12 cellular contexts compared by ENCODE assay signal in the genomic region with DNA sequence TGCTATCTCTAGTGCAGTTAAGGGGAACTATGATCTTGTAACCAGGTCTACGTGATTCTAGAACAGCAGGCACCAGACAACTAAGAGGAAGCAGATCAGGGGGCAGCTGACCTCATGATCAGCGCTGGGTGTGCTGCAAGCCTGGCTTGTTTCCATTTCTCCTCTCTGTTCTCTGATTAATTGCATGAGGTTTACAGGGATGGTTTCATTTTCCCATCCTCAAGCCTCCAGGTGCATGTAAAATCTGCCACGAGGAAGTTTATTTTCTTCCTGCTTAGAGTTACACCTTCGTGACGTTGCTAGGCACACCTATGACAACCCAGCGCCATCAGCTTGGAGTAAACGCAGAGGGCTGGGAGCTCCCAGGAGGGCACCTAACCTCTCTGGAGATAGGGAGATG. TPM values are rescaled to one million over a fixed set of nuclear protein-coding genes. Genes with fewer than 3 reads are reported as not detected.
DNase-seq lines count a peak whose midpoint lies in the region; ATAC-seq and TF ChIP-seq lines count a peak whose summit lies in the region.
"Had no signal": no experiment of that assay in that cellular context is flagged by ENCODE, and none has a peak within 500 bp of the region (broad histone marks: within the 10 kb centered on the region; RNA-seq: fewer than 3 reads in every experiment).

No MANE protein-coding gene starts in this region.

- in situ Hi-C loops in ACHN (cut with HindIII; ENCODE audit: low pct_ligation_motif_present, low pct_unique_long_range_greater_than_20kb, low sequenced_read_pairs) = no loop called here

- peak overlapping the region; percentile 83 for H3K27ac ChIP-seq in neutrophil

- H3K4me3 ChIP-seq in choroid plexus epithelial cell (ENCODE audit: low read depth, low read length) = no peak overlapping the region
- peak overlapping the region; percentile 28 to 49 for H3K4me3 ChIP-seq in neutrophil (ENCODE audit: low read depth in 1 of 2, low read length in 1 of 2)

- H3K36me3 ChIP-seq in neutrophil = no peaks in the 10 kb centered on the region

- no peak overlapping the region for H3K27ac Mint-ChIP-seq in Calu3 (ENCODE audit: unreplicated experiment)

- ATAC-seq in HG02678 (IDR thresholded peaks at IDR 0.05; ENCODE audit: unreplicated experiment) = no peak
- no peak for ATAC-seq in GM18498 (IDR thresholded peaks at IDR 0.05; ENCODE audit: unreplicated experiment)
- ATAC-seq: WTC11 had no signal

- TF ChIP-seq CTCF in Calu3 (IDR thresholded peaks at IDR 0.05; ENCODE audit: unreplicated experiment) (no peak), choroid plexus epithelial cell (conservative IDR thresholded peaks at IDR 0.05; ENCODE audit: low read depth, low read length) (no peak), neutrophil (IDR thresholded peaks at IDR 0.05) (no peak)

- DNase-seq in Calu3 = peak; percentile 15
- peak; percentile 79 for DNase-seq in NCI-H2196 (lab: John Stamatoyannopoulos, UW; ENCODE audit: unreplicated experiment)
- DNase-seq in choroid plexus epithelial cell (ENCODE audit: low read depth) = peak; percentile 32
- DNase-seq in activated CD8-positive, alpha-beta memory T cell treated with anti-CD3 and anti-CD28 coated beads, Interleukin-2, amount 50 U/mL, for 48 hours = no peak
- DNase-seq in ACHN = no peak
- DNase-seq: DND-41, NCI-H2171 had no signal

- H3K9me3 ChIP-seq in neutrophil = no peaks in the 10 kb centered on the region

- H3K4me3 Mint-ChIP-seq in Calu3 (ENCODE audit: low read depth, unreplicated experiment) = no peak overlapping the region
- H3K4me3 Mint-ChIP-seq: WTC11 had no signal

- H3K27me3 Mint-ChIP-seq in Calu3 (ENCODE audit: unreplicated experiment) = peaks cover 9% of the 10 kb centered on the region

- intact Hi-C loops in Calu3 (cut with micrococcal nuclease; ENCODE audit: unreplicated experiment) = no loop called here

- H3K27me3 ChIP-seq in neutrophil = peaks cover 1% of the 10 kb centered on the region

- H3K36me3 Mint-ChIP-seq in Calu3 (ENCODE audit: insufficient read depth, unreplicated experiment) = no peaks in the 10 kb centered on the region
- H3K36me3 Mint-ChIP-seq: WTC11 had no signal

- CTCF ChIA-PET in Calu3 (lab: Charles Lee) = interaction anchor here (0.5 kb wide), 1 partner anchor 437 kb away, joined by 5 read pairs; no protein-coding TSS in a partner anchor

- no peaks in the 10 kb centered on the region for H3K9me3 Mint-ChIP-seq in Calu3 (ENCODE audit: low read depth, unreplicated experiment)
- H3K9me3 Mint-ChIP-seq: WTC11 had no signal

- H3K4me1 Mint-ChIP-seq in Calu3 (ENCODE audit: low read depth, unreplicated experiment) = no peaks in the 10 kb centered on the region
- H3K4me1 Mint-ChIP-seq: WTC11 had no signal

- H3K4me1 ChIP-seq in neutrophil (ENCODE audit: control insufficient read depth in 1 of 2, insufficient read depth in 1 of 2, low read depth in 1 of 2, low read length in 1 of 2) = peaks cover 22 to 32% of the 10 kb centered on the region in 2 experiments

- no TSS peak for BruUV-seq in Calu3 (replicated peaks; lab: Mats Ljungman, UMichigan)

RNA-seq across cellular contexts. Expression of a gene that starts 4.3 kb away (rescaled TPM):
- total RNA-seq in Calu3 (2022) = 0.27 and 0.73 TPM in 2 replicates

RNA-seq across cellular contexts. Expression of a gene that starts 10.6 kb away (rescaled TPM):
- 27.9 and 31.0 TPM in 2 replicates for total RNA-seq in Calu3 (2022)

RNA-seq across cellular contexts. Expression of a gene that starts 36.4 kb away (rescaled TPM):
- not detected in 2 replicates for total RNA-seq in Calu3 (2022)
- total RNA-seq: mononuclear cell, WTC11 had no signal

RNA-seq across cellular contexts. Expression of a gene that starts 48.6 kb away (rescaled TPM):
- total RNA-seq in Calu3 (2022) = 0.14 TPM in 1 of 2 replicates, not detected in the other
- total RNA-seq: WTC11 had no signal

RNA-seq across cellular contexts. Expression of a gene that starts 51.2 kb away (rescaled TPM):
- 31.8 and 33.5 TPM in 2 replicates for total RNA-seq in Calu3 (2022)

Comparison
In these comparisons a context has a peak if more than half of its experiments do, and no peak if none do; other contexts are left out.
1. DNase-seq: peak in Calu3 (single experiment), NCI-H2196 (single experiment) and choroid plexus epithelial cell (single experiment); none in activated CD8-positive, alpha-beta memory T cell treated with anti-CD3 and anti-CD28 coated beads, Interleukin-2, amount 50 U/mL, for 48 hours (single experiment) and ACHN (single experiment).